Comparison of ENCODE assay signal across 20 cellular contexts in the genomic region with DNA sequence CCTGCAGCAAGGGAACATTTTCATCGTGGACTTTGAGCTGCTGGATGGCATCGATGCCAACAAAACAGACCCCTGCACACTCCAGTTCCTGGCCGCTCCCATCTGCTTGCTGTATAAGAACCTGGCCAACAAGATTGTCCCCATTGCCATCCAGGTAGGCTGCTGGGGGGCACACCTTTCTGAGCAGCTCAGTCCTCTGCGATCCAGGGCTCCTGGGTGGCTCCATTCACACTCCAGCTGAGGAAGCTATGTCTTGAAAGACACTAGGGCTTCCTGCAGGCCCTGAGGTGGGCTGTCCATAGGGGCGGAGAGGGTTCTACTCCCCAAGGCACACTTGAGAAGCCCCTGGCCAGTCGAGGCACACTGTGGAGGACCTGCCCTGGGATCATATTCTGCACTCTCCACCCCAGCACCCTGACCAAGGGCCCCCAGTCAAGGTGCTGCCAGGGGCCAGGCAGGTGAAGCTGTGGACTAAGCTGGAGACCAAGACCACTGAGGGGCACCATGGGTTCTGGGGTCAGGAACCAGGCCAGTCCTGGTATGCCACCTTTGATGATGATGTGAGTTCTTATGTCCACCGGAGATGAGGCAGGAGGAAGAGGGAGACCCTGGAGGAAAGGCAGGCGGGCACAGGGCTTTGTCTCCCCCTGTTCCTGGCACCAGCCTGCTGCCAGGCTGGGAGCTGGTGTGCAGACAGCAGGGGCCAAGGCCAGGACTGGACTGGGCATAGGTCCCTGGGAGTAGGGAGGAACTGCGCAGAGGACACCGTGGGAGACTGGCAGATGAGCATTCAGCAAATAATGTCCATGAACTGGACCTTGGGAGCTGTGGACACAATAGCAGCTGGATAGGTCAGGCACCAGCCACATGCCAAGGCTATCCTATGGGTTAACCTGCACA. TPM values are rescaled to one million over a fixed set of nuclear protein-coding genes. Genes with fewer than 3 reads are reported as not detected.
DNase-seq lines count a peak whose midpoint lies in the region; ATAC-seq, FAIRE-seq and TF ChIP-seq lines count a peak whose summit lies in the region.
"Had no signal": no experiment of that assay in that cellular context is flagged by ENCODE, and none has a peak within 500 bp of the region (broad histone marks: within the 10 kb centered on the region; RNA-seq: fewer than 3 reads in every experiment).

No MANE protein-coding gene starts in this region.

- no peak overlapping the region for H2AFZ ChIP-seq in HepG2 (ENCODE audit: low read length)

- 70% methylated on average over 4 of the region's 10 CpGs for WGBS in right lobe of liver (ENCODE audit: insufficient coverage, low coverage, low lambda C conversion rate, missing lambda C conversion rate)
- WGBS in HepG2 (ENCODE audit: low lambda C conversion rate) = 24% methylated on average over 3 of the region's 10 CpGs

- H3K4me3 Mint-ChIP-seq in stimulated activated naive B cell treated with anti-CD40 and anti-IgM and Interleukin-4, amounts not matched to agents 10 μg/mL and 1 μg/mL and 100 μg/mL, for 72 hours = no peak overlapping the region
- H3K4me3 Mint-ChIP-seq: CD14-positive monocyte had no signal

- H3K27me3 ChIP-seq in right lobe of liver (no peaks in the 10 kb centered on the region), HepG2 (ENCODE audit: control insufficient read depth in 1 of 2, insufficient read depth in 2 of 2, low read length in 2 of 2) (peaks cover 2 to 46% of the 10 kb centered on the region in 2 experiments; a peak in 3 of 5 replicates)
- H3K27me3 ChIP-seq: SJSA1 had no signal

- POLR2A ChIA-PET in HepG2 (lab: Yijun Ruan, JAX) = no interaction called here

- TF ChIP-seq EP300 in HepG2 (IDR thresholded peaks at IDR 0.05; ENCODE audit: low read depth in 2 of 2, low read length in 2 of 2) (no peak), HepG2 (CRISPR knock-in tag; IDR thresholded peaks at IDR 0.05; ENCODE audit: borderline replicate concordance) (no peak)

- H3K4me1 ChIP-seq in right lobe of liver = no peaks in the 10 kb centered on the region
- H3K4me1 ChIP-seq in HepG2 (ENCODE audit: insufficient read depth, low read length) = peaks cover 11% of the 10 kb centered on the region
- H3K4me1 ChIP-seq: SJSA1 had no signal

- H3K27ac Mint-ChIP-seq in stimulated activated naive B cell treated with anti-CD40 and anti-IgM and Interleukin-4, amounts not matched to agents 10 μg/mL and 1 μg/mL and 100 μg/mL, for 72 hours = peak overlapping the region; percentile 72

- H3K9me3 ChIP-seq in right lobe of liver (no peaks in the 10 kb centered on the region), HepG2 (ENCODE audit: low read length) (no peaks in the 10 kb centered on the region)
- H3K9me3 ChIP-seq: SJSA1 had no signal

- in situ Hi-C loops in HepG2 (cut with HindIII; ENCODE audit: extremely low pct_ligation_motif_present, low pct_unique_long_range_greater_than_20kb) = loop anchor here (25.0 kb wide), 1 partner anchor 417 kb away; a partner anchor contains a TSS

- no peaks in the 10 kb centered on the region for H4K20me1 ChIP-seq in HepG2 (ENCODE audit: insufficient read depth, low read length)

- no peak for FAIRE-seq in HepG2 (lab: Jason Lieb, UNC)

- TF ChIP-seq CTCF in right lobe of liver (IDR thresholded peaks at IDR 0.05) (no peak), HepG2 (CRISPR knock-in tag; IDR thresholded peaks at IDR 0.05) (no peak), GM20000 (IDR thresholded peaks at IDR 0.05; ENCODE audit: extremely low read depth, missing control alignments) (no peak)

- TF ChIP-seq RAD21 in HepG2 (CRISPR knock-in tag; IDR thresholded peaks at IDR 0.05) = no peak

- H3K4me2 ChIP-seq in HepG2 (ENCODE audit: low read depth, low read length) = no peak overlapping the region

- H3K36me3 ChIP-seq in right lobe of liver (no peaks in the 10 kb centered on the region), HepG2 (replicated peaks in 1 of 2; ENCODE audit: control insufficient read depth in 1 of 2, insufficient read depth in 2 of 2, low read length in 2 of 2) (no peaks in the 10 kb centered on the region)
- H3K36me3 ChIP-seq: SJSA1 had no signal

- no peaks in the 10 kb centered on the region for H3K9me3 Mint-ChIP-seq in stimulated activated naive B cell treated with anti-CD40 and anti-IgM and Interleukin-4, amounts not matched to agents 10 μg/mL and 1 μg/mL and 100 μg/mL, for 72 hours
- H3K9me3 Mint-ChIP-seq: CD14-positive monocyte had no signal

- no peaks in the 10 kb centered on the region for H3K79me2 ChIP-seq in HepG2 (ENCODE audit: insufficient read depth, low read length)

- peak in 3 of 4 donors; percentile 57 to 73 (median 71) for ATAC-seq in right lobe of liver
- ATAC-seq in HepG2 = no peak
- peak; percentile 68 for ATAC-seq in left lobe of liver
- no peak for ATAC-seq in stimulated activated naive B cell treated with anti-CD40 and anti-IgM and Interleukin-4, amounts not matched to agents 10 μg/mL and 1 μg/mL and 100 μg/mL, for 72 hours (replicated peaks)

- CTCF ChIA-PET in HepG2 (lab: Yijun Ruan, JAX; ENCODE audit: low intra/inter-chr PET ratio, low total read pairs) = no interaction called here

- DNase-seq in right lobe of liver (no peak), HepG2 (ENCODE audit: low spot score) (no peak), GM20000 (ENCODE audit: low spot score) (peak; percentile 8), left lobe of liver (ENCODE audit: low spot score) (no peak), NCI-H128 (lab: John Stamatoyannopoulos, UW; ENCODE audit: unreplicated experiment) (no peak), T-helper 9 cell (no peak), A172 (ENCODE audit: low spot score) (no peak)
- DNase-seq in stimulated activated naive B cell treated with anti-CD40 and anti-IgM and Interleukin-4, amounts not matched to agents 10 μg/mL and 1 μg/mL and 100 μg/mL, for 72 hours = no peak
- DNase-seq: COR-L47; NCI-H146; NCI-H2081 treated with DMSO at 0.1 percent for 48 hours; NCI-H2227 treated with DMSO at 0.1 percent for 48 hours; NCI-H526 treated with DMSO at 0.1 percent for 48 hours; NK-92 treated with Interleukin-12 subunit alpha and Interleukin-12 subunit beta, amount 100 ng/mL, for 24 hours; OCI-M1 had no signal

- no TSS peak for BruUV-seq in HepG2 (replicated peaks; lab: Mats Ljungman, UMichigan)

- no peaks in the 10 kb centered on the region for H3K27me3 Mint-ChIP-seq in stimulated activated naive B cell treated with anti-CD40 and anti-IgM and Interleukin-4, amounts not matched to agents 10 μg/mL and 1 μg/mL and 100 μg/mL, for 72 hours

- no peak overlapping the region for H3K4me3 ChIP-seq in right lobe of liver
- no peak overlapping the region for H3K4me3 ChIP-seq in HepG2 (replicated peaks in 1 of 3; ENCODE audit: insufficient read depth in 1 of 3, low read depth in 2 of 3, low read length in 3 of 3)
- H3K4me3 ChIP-seq: SJSA1 had no signal

- intact Hi-C loops in right lobe of liver (cut with DNase I) = no loop called here
- intact Hi-C loops in HepG2 (cut with micrococcal nuclease; ENCODE audit: unreplicated experiment) = no loop called here

- H3K27ac ChIP-seq in right lobe of liver = no peak overlapping the region
- H3K27ac ChIP-seq in HepG2 (ENCODE audit: extremely low read length, insufficient read depth, low read length) = no peak overlapping the region
- H3K27ac ChIP-seq: RWPE1, SJSA1 had no signal

- H3K4me1 Mint-ChIP-seq in stimulated activated naive B cell treated with anti-CD40 and anti-IgM and Interleukin-4, amounts not matched to agents 10 μg/mL and 1 μg/mL and 100 μg/mL, for 72 hours = peaks cover 32 to 53% of the 10 kb centered on the region in 2 donors

- H3K9ac ChIP-seq in HepG2 (ENCODE audit: insufficient read depth, low read depth, low read length) = no peak overlapping the region

- peaks cover 44 to 55% of the 10 kb centered on the region in 2 donors for H3K36me3 Mint-ChIP-seq in stimulated activated naive B cell treated with anti-CD40 and anti-IgM and Interleukin-4, amounts not matched to agents 10 μg/mL and 1 μg/mL and 100 μg/mL, for 72 hours

- no peak for TF ChIP-seq POLR2A in right lobe of liver (IDR thresholded peaks at IDR 0.05)
- TF ChIP-seq POLR2A in HepG2 (IDR thresholded peaks at IDR 0.05; ENCODE audit: insufficient read depth in 1 of 2, low read depth in 2 of 2, low read length in 2 of 2) = no peak

RNA-seq across cellular contexts. Expression of a gene that starts 54.8 kb away (rescaled TPM):
- total RNA-seq in right lobe of liver (10 to 100 TPM in 2 of 6 experiments, 1 to 10 TPM in 4; 3.1 to 10.9 (median 6.6) TPM), HepG2 (2016; rRNA removed; fragmentation: Illumina TruSeq; extraction: Trizol) (not detected in 2 replicates), left lobe of liver (4.8 TPM)
- total RNA-seq in HepG2 (2016; cell fraction: cytosol; rRNA removed; fragmentation: Illumina TruSeq; extraction: Trizol; ENCODE audit: low read depth) = not detected in 2 replicates
- not detected in 2 replicates for total RNA-seq in HepG2 (2016; cell fraction: insoluble cytoplasmic fraction; rRNA removed; fragmentation: Illumina TruSeq; extraction: Trizol)
- total RNA-seq in HepG2 (2016; cell fraction: membrane; rRNA removed; fragmentation: Illumina TruSeq; extraction: Trizol) = not detected in 2 replicates
- not detected in 2 replicates for total RNA-seq in HepG2 (2016; cell fraction: nucleus; rRNA removed; fragmentation: Illumina TruSeq; extraction: Trizol)
- 0.04 TPM in 1 of 2 replicates, not detected in the other for polyA plus RNA-seq in HepG2 (2011; rRNA removed)
- polyA plus RNA-seq in HepG2 (2011; cell fraction: cytosol; rRNA removed) = 0.01 TPM in 1 of 2 replicates, not detected in the other
- 0.73 and 0.93 TPM in 2 replicates for polyA plus RNA-seq in HepG2 (2011; cell fraction: nucleus; rRNA removed)
- 0.25 and 0.31 TPM in 2 replicates for polyA plus RNA-seq in HepG2 (2012)
- not detected in 2 replicates for polyA plus RNA-seq in HepG2 (2016; cell fraction: cytosol; fragmentation: Illumina TruSeq; extraction: Trizol; ENCODE audit: low read depth)
- polyA plus RNA-seq in HepG2 (2016; cell fraction: insoluble cytoplasmic fraction; fragmentation: Illumina TruSeq; extraction: Trizol; ENCODE audit: low read depth) = not detected in 2 replicates
- not detected in 2 replicates for polyA plus RNA-seq in HepG2 (2016; cell fraction: membrane; fragmentation: Illumina TruSeq; extraction: Trizol; ENCODE audit: low read depth)
- polyA plus RNA-seq in HepG2 (2016; cell fraction: nucleus; fragmentation: Illumina TruSeq; extraction: Trizol; ENCODE audit: insufficient read depth, low read depth) = not detected in 2 replicates
- polyA minus RNA-seq in HepG2 (2011; rRNA and poly(A)+ RNA removed; ENCODE audit: low replicate concordance) = 2.4 TPM in 1 of 2 replicates, not detected in the other
- polyA minus RNA-seq in HepG2 (2011; cell fraction: cytosol; rRNA and poly(A)+ RNA removed) = not detected in 2 replicates
- polyA minus RNA-seq in HepG2 (2011; cell fraction: nucleus; rRNA and poly(A)+ RNA removed) = not detected in 2 replicates
- total RNA-seq in A172 (2014; rRNA removed; shearing (Covaris generic)) = 0.43 and 2.0 TPM in 2 replicates
- total RNA-seq: HT1080, SJSA1 had no signal
- polyA plus RNA-seq: AG04450 had no signal

Comparison
In these comparisons a context has a peak if more than half of its experiments do, and no peak if none do; other contexts are left out.
1. ATAC-seq: peak in right lobe of liver (3 of 4) and left lobe of liver (single experiment); none in HepG2 (single experiment) and stimulated activated naive B cell treated with anti-CD40 and anti-IgM and Interleukin-4, amounts not matched to agents 10 μg/mL and 1 μg/mL and 100 μg/mL, for 72 hours (0 of 2).